9 cellular contexts compared by ENCODE assay signal in genomic region chr11:45083544-45084087, GRCh38.
DNase-seq lines count a peak whose midpoint lies in the region; ATAC-seq, FAIRE-seq and TF ChIP-seq lines count a peak whose summit lies in the region.
"Had no signal": no experiment of that assay in that cellular context is flagged by ENCODE, and none has a peak within 500 bp of the region (broad histone marks: within the 10 kb centered on the region; RNA-seq: fewer than 3 reads in every experiment).

No MANE protein-coding gene starts in this region.

- H3K36me3 Mint-ChIP-seq in CD8-positive, alpha-beta memory T cell: peaks cover 0 to 5% (median 0%) of the 10 kb centered on the region in 3 donors

- POLR2A ChIA-PET in CD8-positive, alpha-beta memory T cell (lab: Charles Lee): no interaction called here
- POLR2A ChIA-PET in K562 (lab: Yijun Ruan, JAX): interaction anchor here (0.6 kb wide), 1 partner anchor 45 kb away, joined by 3 read pairs; no protein-coding TSS in a partner anchor

- no peaks in the 10 kb centered on the region for H3K36me3 ChIP-seq in CD8-positive, alpha-beta memory T cell (ENCODE audit: insufficient read depth, low read length)
- H3K36me3 ChIP-seq in K562 (ENCODE audit: control insufficient read depth, insufficient read depth, low read length) (no peaks in the 10 kb centered on the region), lower lobe of right lung (no peaks in the 10 kb centered on the region), sigmoid colon (no peaks in the 10 kb centered on the region)
- H3K36me3 ChIP-seq: pancreas had no signal

- H3K4me3 ChIP-seq in CD8-positive, alpha-beta memory T cell (ENCODE audit: low read length): peak overlapping the region; percentile 21
- H3K4me3 ChIP-seq in HL-60 (replicated peaks; ENCODE audit: insufficient read depth, low read length) (no peak overlapping the region), K562 (no peak overlapping the region), lower lobe of right lung (no peak overlapping the region), sigmoid colon (no peak overlapping the region)
- H3K4me3 ChIP-seq: pancreas had no signal

- no peaks in the 10 kb centered on the region for H3K9me3 Mint-ChIP-seq in CD8-positive, alpha-beta memory T cell

- TF ChIP-seq CTCF in HL-60 (IDR thresholded peaks at IDR 0.05; ENCODE audit: insufficient read depth, low read length) (peak; percentile 31), K562 (IDR thresholded peaks at IDR 0.05 in 2 of 3, conservative IDR thresholded peaks at IDR 0.05 in 1 of 3; ENCODE audit: insufficient read depth in 2 of 3, low read depth in 1 of 3, low read length in 3 of 3) (peak; percentile 35 to 39 (median 37); a peak in 3 of 6 replicates), lower lobe of right lung (IDR thresholded peaks at IDR 0.05) (peak; percentile 22), sigmoid colon (IDR thresholded peaks at IDR 0.05) (no peak)

- no peak overlapping the region for H3K4me2 ChIP-seq in K562 (ENCODE audit: insufficient read depth, low read length)

- H3K79me2 ChIP-seq in K562 (ENCODE audit: control insufficient read depth, insufficient read depth, low read length): no peaks in the 10 kb centered on the region

- peaks cover 59% of the 10 kb centered on the region for H3K4me1 ChIP-seq in CD8-positive, alpha-beta memory T cell (ENCODE audit: insufficient read depth, low read length)
- H3K4me1 ChIP-seq in K562 (replicated peaks in 1 of 2; ENCODE audit: control insufficient read depth in 2 of 2, insufficient read depth in 2 of 2, low read length in 2 of 2): no peaks in the 10 kb centered on the region
- peaks cover 49% of the 10 kb centered on the region for H3K4me1 ChIP-seq in lower lobe of right lung
- peaks cover 0 to 42% (median 39%) of the 10 kb centered on the region in 4 donors for H3K4me1 ChIP-seq in sigmoid colon
- H3K4me1 ChIP-seq: pancreas had no signal

- WGBS in K562 (ENCODE audit: insufficient coverage, low coverage, missing lambda C conversion rate): 0% methylated on average over 3 of the region's 3 CpGs
- 23 to 47% methylated on average over 3 of the region's 3 CpGs for WGBS in sigmoid colon, 2 donors

- CTCF ChIA-PET in CD8-positive, alpha-beta memory T cell (lab: Charles Lee): interaction anchor here (0.7 to 2.1 kb wide), 2 partner anchors 10 to 20 kb away, joined by 3 to 9 read pairs; no protein-coding TSS in a partner anchor
- CTCF ChIA-PET in K562 (lab: Yijun Ruan, JAX; ENCODE audit: low intra/inter-chr PET ratio): no interaction called here

- intact Hi-C loops in K562 (cut with micrococcal nuclease): no loop called here
- intact Hi-C loops in lower lobe of right lung (cut with DNase I): no loop called here
- intact Hi-C loops in sigmoid colon (cut with DNase I): no loop called here

- peaks cover 70 to 76% (median 75%) of the 10 kb centered on the region in 3 donors for H3K4me1 Mint-ChIP-seq in CD8-positive, alpha-beta memory T cell

- H4K20me1 ChIP-seq in K562 (replicated peaks; ENCODE audit: control insufficient read depth, insufficient read depth, low read length): no peaks in the 10 kb centered on the region; the same call in 1 of the 2 replicates

- no peaks in the 10 kb centered on the region for H3K27me3 Mint-ChIP-seq in CD8-positive, alpha-beta memory T cell

- peak overlapping the region in 6 of 7 donors; percentile 10 to 85 (median 50) for H3K4me3 Mint-ChIP-seq in CD8-positive, alpha-beta memory T cell

- no peak overlapping the region for H3K9ac ChIP-seq in K562 (ENCODE audit: insufficient read depth in 1 of 2, low read depth in 2 of 2, low read length in 2 of 2)

- no peak for TF ChIP-seq POLR2A in K562 (conservative IDR thresholded peaks at IDR 0.05)
- no peak for TF ChIP-seq POLR2A in sigmoid colon (IDR thresholded peaks at IDR 0.05)

- DNase-seq in CD8-positive, alpha-beta memory T cell: no peak
- no peak for DNase-seq in HL-60 (ENCODE audit: low read depth in 1 of 2, low spot score in 1 of 2)
- DNase-seq in K562 (ENCODE audit: extremely low read depth in 1 of 4, low spot score in 3 of 4): peak; percentile 11 to 33 (median 29)
- no peak for DNase-seq in lower lobe of right lung
- no peak for DNase-seq in AG08396 (ENCODE audit: low spot score)
- no peak for DNase-seq in NCI-H1417 treated with DMSO at 0.1 percent for 48 hours (lab: John Stamatoyannopoulos, UW)
- no peak for DNase-seq in sigmoid colon
- DNase-seq: pancreas had no signal

- no peaks in the 10 kb centered on the region for H3K9me1 ChIP-seq in K562 (ENCODE audit: control insufficient read depth, insufficient read depth, low read length)

- TF ChIP-seq EP300 in K562 (IDR thresholded peaks at IDR 0.05; ENCODE audit: low read length): no peak
- TF ChIP-seq EP300 in sigmoid colon (IDR thresholded peaks at IDR 0.05): no peak

- H3K27ac Mint-ChIP-seq in CD8-positive, alpha-beta memory T cell: peak overlapping the region; percentile 17 to 98 (median 82)

- no peak overlapping the region for H2AFZ ChIP-seq in K562 (ENCODE audit: low read depth, low read length)

- in situ Hi-C loops in K562 (cut with MboI): no loop called here

- no TSS peak for BruUV-seq in K562 (replicated peaks; lab: Mats Ljungman, UMichigan)

- no peaks in the 10 kb centered on the region for H3K9me3 ChIP-seq in CD8-positive, alpha-beta memory T cell (ENCODE audit: low read length)
- H3K9me3 ChIP-seq in K562 (replicated peaks; ENCODE audit: control insufficient read depth, insufficient read depth, low read depth, low read length): no peaks in the 10 kb centered on the region
- no peaks in the 10 kb centered on the region for H3K9me3 ChIP-seq in lower lobe of right lung
- no peaks in the 10 kb centered on the region for H3K9me3 ChIP-seq in sigmoid colon
- H3K9me3 ChIP-seq: pancreas had no signal

- H3K27me3 ChIP-seq in CD8-positive, alpha-beta memory T cell (ENCODE audit: insufficient read depth, low read length, poor library complexity, severe bottlenecking): no peaks in the 10 kb centered on the region
- H3K27me3 ChIP-seq in HL-60 (ENCODE audit: insufficient read depth, poor library complexity, severe bottlenecking) (no peaks in the 10 kb centered on the region), K562 (ENCODE audit: control insufficient read depth in 2 of 2, insufficient read depth in 2 of 2, low read length in 2 of 2) (peaks cover 2 to 12% of the 10 kb centered on the region in 2 experiments; a peak in 2 of 5 replicates), lower lobe of right lung (ENCODE audit: low read depth) (no peaks in the 10 kb centered on the region), sigmoid colon (peaks cover 0 to 6% (median 0%) of the 10 kb centered on the region in 3 donors)
- H3K27me3 ChIP-seq: pancreas had no signal

- H3K27ac ChIP-seq in CD8-positive, alpha-beta memory T cell (ENCODE audit: low read depth, low read length): no peak overlapping the region
- H3K27ac ChIP-seq in HL-60 (replicated peaks) (peak overlapping the region; percentile 63), K562 (ENCODE audit: extremely low read depth, low read depth, low read length) (no peak overlapping the region), lower lobe of right lung (no peak overlapping the region), sigmoid colon (no peak overlapping the region)
- H3K27ac ChIP-seq: pancreas had no signal

- TF ChIP-seq RAD21 in K562 (CRISPR knock-in tag; conservative IDR thresholded peaks at IDR 0.05 in 1 of 2, IDR thresholded peaks at IDR 0.05 in 1 of 2): peak in 1 of 2 experiments; percentile 17; a peak in 1 of 4 replicates

- no peak for FAIRE-seq in K562 (lab: Jason Lieb, UNC)
- FAIRE-seq: pancreas had no signal

- ATAC-seq in K562 (peak; percentile 72), lower lobe of right lung (peak; percentile 14 to 40), GM21529 (IDR thresholded peaks at IDR 0.05; ENCODE audit: unreplicated experiment) (no peak)

TF ChIP-seq in K562, 482 proteins besides CTCF, POLR2A, EP300 and RAD21 (continues in another document):
- TF ChIP-seq C11orf30 (IDR thresholded peaks at IDR 0.05; ENCODE audit: low read depth) (peak; percentile 83), TAF7 (tag; IDR thresholded peaks at IDR 0.05) (no peak), RCOR1 (IDR thresholded peaks at IDR 0.05; ENCODE audit: borderline replicate concordance in 1 of 2, low read depth in 2 of 2, low read length in 2 of 2) (no peak), AFF4 (CRISPR knock-in tag; IDR thresholded peaks at IDR 0.05) (no peak), MAFF (IDR thresholded peaks at IDR 0.05; ENCODE audit: low read length) (peak; percentile 67), FOXJ3 (CRISPR knock-in tag; IDR thresholded peaks at IDR 0.05) (no peak), MAFG (tag; conservative IDR thresholded peaks at IDR 0.05) (peak; percentile 92), SMARCB1 (IDR thresholded peaks at IDR 0.05; ENCODE audit: insufficient read length, low read depth) (no peak), NFE2 (IDR thresholded peaks at IDR 0.05; ENCODE audit: low read depth) (peak; percentile 28; the same call in 1 of the 2 replicates), ZNF24 (IDR thresholded peaks at IDR 0.05) (peak; percentile 80; the same call in 1 of the 2 replicates), SPI1 (IDR thresholded peaks at IDR 0.05; ENCODE audit: borderline replicate concordance, low read depth, low read length) (no peak), PHB (CRISPR knock-in tag; IDR thresholded peaks at IDR 0.05) (no peak), ZNF316 (IDR thresholded peaks at IDR 0.05) (peak; percentile 89)

Comparison
In these comparisons a context has a peak if more than half of its experiments do, and no peak if none do; other contexts are left out.
1. DNase-seq: peak in K562 (4 of 4); none in CD8-positive, alpha-beta memory T cell (0 of 5), HL-60 (0 of 2), lower lobe of right lung (single experiment), AG08396 (single experiment), NCI-H1417 treated with DMSO at 0.1 percent for 48 hours (single experiment) and sigmoid colon (single experiment).
2. CTCF ChIP-seq: peak in HL-60 (single experiment), K562 (3 of 3) and lower lobe of right lung (single experiment); none in sigmoid colon (0 of 4).